Comparison of ENCODE assay signal across 12 cellular contexts in the genomic region with DNA sequence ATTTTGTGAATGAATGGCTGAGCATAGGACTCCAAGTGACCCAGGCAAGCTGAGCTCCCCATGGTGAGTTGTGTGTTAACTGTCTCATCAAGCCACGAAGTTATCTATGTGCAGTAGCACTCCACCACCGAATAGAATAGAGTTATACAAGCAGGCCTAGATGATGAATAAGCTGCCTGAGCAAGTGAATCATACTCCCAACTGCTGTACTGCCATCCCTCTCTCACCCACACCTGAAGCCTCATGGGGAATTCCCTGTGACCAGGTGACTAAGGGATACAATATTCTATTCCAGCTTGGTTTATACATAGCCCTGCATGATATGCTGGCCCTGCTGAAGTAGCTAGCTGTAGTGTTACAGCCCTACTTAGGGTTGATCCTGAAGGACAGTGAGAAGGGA. TPM values are rescaled to one million over a fixed set of nuclear protein-coding genes. Genes with fewer than 3 reads are reported as not detected.
DNase-seq lines count a peak whose midpoint lies in the region; ATAC-seq lines count a peak whose summit lies in the region.
"Had no signal": no experiment of that assay in that cellular context is flagged by ENCODE, and none has a peak within 500 bp of the region (broad histone marks: within the 10 kb centered on the region; RNA-seq: fewer than 3 reads in every experiment).

No MANE protein-coding gene starts in this region.

- DNase-seq in activated T-cell treated with anti-CD3 and anti-CD28 coated beads for 24 hours (ENCODE audit: low read depth) (peak; percentile 16), SW480 (ENCODE audit: low spot score) (peak; percentile 74), glomerular visceral epithelial cell (ENCODE audit: extremely low spot score) (peak; percentile 47), right cardiac atrium (no peak), OCI-M2 (lab: John Stamatoyannopoulos, UW; ENCODE audit: unreplicated experiment) (no peak)
- DNase-seq in activated T-cell treated with anti-CD3 and anti-CD28 coated beads, Interleukin-2, amount 50 U/mL, for 1 hour = no peak
- DNase-seq in stimulated activated effector memory CD8-positive, alpha-beta T cell treated with anti-CD3 and anti-CD28 coated beads, Interleukin-12 subunit alpha, Interleukin-12 subunit beta, amount 100 ng/mL, for 72 hours (ENCODE audit: low spot score in 2 of 2) = no peak
- DNase-seq: effector memory CD8-positive, alpha-beta T cell; NCI-H1105; NCI-H748 treated with DMSO at 0.1 percent for 48 hours had no signal

- no peak overlapping the region for H3K4me3 Mint-ChIP-seq in stimulated activated effector memory CD8-positive, alpha-beta T cell treated with anti-CD3 and anti-CD28 coated beads, Interleukin-12 subunit alpha, Interleukin-12 subunit beta, amount 100 ng/mL, for 72 hours
- H3K4me3 Mint-ChIP-seq: effector memory CD8-positive, alpha-beta T cell had no signal

- peaks cover 8% of the 10 kb centered on the region for H3K36me3 Mint-ChIP-seq in stimulated activated effector memory CD8-positive, alpha-beta T cell treated with anti-CD3 and anti-CD28 coated beads, Interleukin-12 subunit alpha, Interleukin-12 subunit beta, amount 100 ng/mL, for 72 hours

- H3K9me3 ChIP-seq in right cardiac atrium (ENCODE audit: control insufficient read depth, low read length) = no peaks in the 10 kb centered on the region
- H3K9me3 ChIP-seq: tibial nerve had no signal

- no peak overlapping the region for H3K27ac Mint-ChIP-seq in stimulated activated effector memory CD8-positive, alpha-beta T cell treated with anti-CD3 and anti-CD28 coated beads, Interleukin-12 subunit alpha, Interleukin-12 subunit beta, amount 100 ng/mL, for 72 hours
- H3K27ac Mint-ChIP-seq: effector memory CD8-positive, alpha-beta T cell had no signal

- no peaks in the 10 kb centered on the region for H3K9me3 Mint-ChIP-seq in stimulated activated effector memory CD8-positive, alpha-beta T cell treated with anti-CD3 and anti-CD28 coated beads, Interleukin-12 subunit alpha, Interleukin-12 subunit beta, amount 100 ng/mL, for 72 hours
- H3K9me3 Mint-ChIP-seq: effector memory CD8-positive, alpha-beta T cell had no signal

- peak; percentile 81 for ATAC-seq in stimulated activated effector memory CD8-positive, alpha-beta T cell treated with anti-CD3 and anti-CD28 coated beads, Interleukin-12 subunit alpha, Interleukin-12 subunit beta, amount 100 ng/mL, for 72 hours
- ATAC-seq in right cardiac atrium (no peak), HG02885 (IDR thresholded peaks at IDR 0.05; ENCODE audit: poor library complexity, unreplicated experiment) (no peak)
- ATAC-seq: effector memory CD8-positive, alpha-beta T cell had no signal

- no peaks in the 10 kb centered on the region for H3K4me1 ChIP-seq in right cardiac atrium (ENCODE audit: control insufficient read depth, insufficient read depth, low read length)
- H3K4me1 ChIP-seq: tibial nerve had no signal

- H3K27me3 ChIP-seq in right cardiac atrium (ENCODE audit: control insufficient read depth, insufficient read depth) = no peaks in the 10 kb centered on the region
- H3K27me3 ChIP-seq: tibial nerve had no signal

- no peak overlapping the region for H3K27ac ChIP-seq in right cardiac atrium (ENCODE audit: low read length)
- H3K27ac ChIP-seq: tibial nerve had no signal

- 71% methylated on average over 2 of the region's 2 CpGs for WGBS in right cardiac atrium

- intact Hi-C loops in right cardiac atrium (cut with DNase I) = no loop called here

- no peak overlapping the region for H3K4me3 ChIP-seq in right cardiac atrium (ENCODE audit: low read length)
- H3K4me3 ChIP-seq: tibial nerve had no signal

- H3K4me1 Mint-ChIP-seq in stimulated activated effector memory CD8-positive, alpha-beta T cell treated with anti-CD3 and anti-CD28 coated beads, Interleukin-12 subunit alpha, Interleukin-12 subunit beta, amount 100 ng/mL, for 72 hours = peaks cover 7% of the 10 kb centered on the region

RNA-seq across cellular contexts. Expression of a gene that starts 38.6 kb away (rescaled TPM):
- 10 to 100 TPM; 37.8 to 61.6 (median 47.7) TPM for total RNA-seq in right cardiac atrium
- polyA plus RNA-seq in right cardiac atrium = 23.4 TPM

Comparison
In these comparisons a context has a peak if more than half of its experiments do, and no peak if none do; other contexts are left out.
1. DNase-seq: peak in activated T-cell treated with anti-CD3 and anti-CD28 coated beads for 24 hours (single experiment), SW480 (single experiment) and glomerular visceral epithelial cell (single experiment); none in activated T-cell treated with anti-CD3 and anti-CD28 coated beads, Interleukin-2, amount 50 U/mL, for 1 hour (single experiment), stimulated activated effector memory CD8-positive, alpha-beta T cell treated with anti-CD3 and anti-CD28 coated beads, Interleukin-12 subunit alpha, Interleukin-12 subunit beta, amount 100 ng/mL, for 72 hours (0 of 2), right cardiac atrium (0 of 3) and OCI-M2 (single experiment).